Comparison of ENCODE assay signal across 8 cellular contexts in the genomic region with DNA sequence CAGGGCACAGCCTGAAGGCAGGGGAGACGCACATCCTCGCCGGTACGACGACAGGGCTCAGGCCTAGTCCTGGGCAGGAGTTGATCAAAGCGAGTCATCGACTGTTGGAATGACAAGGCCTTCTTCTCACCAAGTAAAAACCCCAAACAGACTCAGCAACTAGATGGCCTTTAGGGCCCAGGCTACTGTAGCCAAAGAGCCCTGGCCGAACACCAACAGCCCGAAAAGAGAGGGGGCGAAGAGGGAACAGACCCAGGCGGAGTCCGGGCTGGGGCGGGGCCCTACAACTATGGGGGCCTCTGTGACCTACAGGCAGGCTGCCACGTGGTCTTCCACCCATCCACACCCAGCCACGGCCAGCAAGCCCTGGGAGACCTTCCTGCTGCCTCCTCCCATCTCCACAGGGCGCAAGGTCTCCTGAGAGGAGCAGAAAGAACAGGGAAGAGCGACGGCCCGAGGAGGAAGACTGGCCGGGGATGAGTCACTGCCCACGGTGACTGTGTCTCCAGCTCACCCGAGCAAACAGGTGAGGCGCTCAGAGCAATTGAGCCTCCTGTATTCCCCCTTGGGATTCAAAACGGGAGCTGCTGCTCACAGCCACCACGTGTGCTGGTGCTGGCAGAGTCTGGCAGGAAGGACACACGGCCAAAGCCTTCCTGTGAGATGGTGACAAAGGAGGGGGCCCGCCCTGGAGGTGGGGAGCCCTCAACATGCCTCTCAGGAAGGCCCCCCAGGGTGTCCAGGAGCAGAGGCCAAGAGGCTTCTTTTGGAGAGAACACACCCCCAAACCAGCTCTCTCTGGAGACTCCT. TPM values are rescaled to one million over a fixed set of nuclear protein-coding genes. Genes with fewer than 3 reads are reported as not detected.
DNase-seq lines count a peak whose midpoint lies in the region; ATAC-seq and TF ChIP-seq lines count a peak whose summit lies in the region.

No MANE protein-coding gene starts in this region.

- no peak overlapping the region for H3K27ac ChIP-seq in CD4-positive, alpha-beta memory T cell (ENCODE audit: low read depth, low read length)

- CTCF ChIA-PET in CD4-positive, alpha-beta memory T cell (lab: Charles Lee; ENCODE audit: partially characterized antibody), result no interaction called here

- ATAC-seq in effector memory CD8-positive, alpha-beta T cell (replicated peaks), result no peak
- ATAC-seq in omental fat pad (ENCODE audit: low FRiP score) (peak; percentile 4), GM19452 (IDR thresholded peaks at IDR 0.05; ENCODE audit: unreplicated experiment) (no peak)

- H3K27me3 ChIP-seq in CD4-positive, alpha-beta memory T cell (ENCODE audit: insufficient read depth, low read length), result no peaks in the 10 kb centered on the region

- POLR2A ChIA-PET in CD4-positive, alpha-beta memory T cell (lab: Charles Lee; ENCODE audit: partially characterized antibody), result interaction anchor here (0.9 kb wide), 1 partner anchor 40 kb away, joined by 3 read pairs; no protein-coding TSS in a partner anchor

- no peak for TF ChIP-seq CTCF in omental fat pad (IDR thresholded peaks at IDR 0.05)

- H3K4me3 ChIP-seq in CD4-positive, alpha-beta memory T cell (ENCODE audit: low read length in 2 of 2), result no peak overlapping the region

- peaks cover 18% of the 10 kb centered on the region for H3K4me1 ChIP-seq in CD4-positive, alpha-beta memory T cell (ENCODE audit: insufficient read depth, low read length)

- intact Hi-C loops in CD4-positive, alpha-beta memory T cell (cut with micrococcal nuclease), result no loop called here

- no peak overlapping the region for H3K4me3 Mint-ChIP-seq in CD4-positive, alpha-beta memory T cell
- H3K4me3 Mint-ChIP-seq in effector memory CD8-positive, alpha-beta T cell, result peak overlapping the region in 1 of 2 donors; percentile 27

- DNase-seq in CD4-positive, alpha-beta memory T cell, result no peak
- peak; percentile 63 for DNase-seq in NCI-H226
- no peak for DNase-seq in effector memory CD8-positive, alpha-beta T cell
- no peak for DNase-seq in omental fat pad (ENCODE audit: low spot score)
- no peak for DNase-seq in erythroblast (lab: John Stamatoyannopoulos, UW)
- no peak for DNase-seq in NCI-H82 (lab: John Stamatoyannopoulos, UW)
- DNase-seq in NCI-H446 (lab: John Stamatoyannopoulos, UW), result no peak

- peaks cover 12 to 64% (median 20%) of the 10 kb centered on the region in 4 donors for H3K4me1 Mint-ChIP-seq in CD4-positive, alpha-beta memory T cell
- H3K4me1 Mint-ChIP-seq in effector memory CD8-positive, alpha-beta T cell (ENCODE audit: low read depth in 2 of 2), result peaks cover 38 to 42% of the 10 kb centered on the region in 2 donors

- peaks cover 0 to 4% (median 0%) of the 10 kb centered on the region in 8 donors for H3K9me3 Mint-ChIP-seq in CD4-positive, alpha-beta memory T cell
- H3K9me3 Mint-ChIP-seq in effector memory CD8-positive, alpha-beta T cell, result no peaks in the 10 kb centered on the region

- no peaks in the 10 kb centered on the region for H3K27me3 Mint-ChIP-seq in CD4-positive, alpha-beta memory T cell
- no peaks in the 10 kb centered on the region for H3K27me3 Mint-ChIP-seq in effector memory CD8-positive, alpha-beta T cell

- H3K36me3 Mint-ChIP-seq in CD4-positive, alpha-beta memory T cell, result peaks cover 52 to 75% of the 10 kb centered on the region in 2 donors
- H3K36me3 Mint-ChIP-seq in effector memory CD8-positive, alpha-beta T cell (ENCODE audit: insufficient read depth), result peaks cover 100% of the 10 kb centered on the region

- H3K27ac Mint-ChIP-seq in CD4-positive, alpha-beta memory T cell, result peak overlapping the region in 4 of 7 donors; percentile 9 to 84 (median 38)
- peak overlapping the region; percentile 84 to 96 for H3K27ac Mint-ChIP-seq in effector memory CD8-positive, alpha-beta T cell

- peaks cover 94% of the 10 kb centered on the region for H3K36me3 ChIP-seq in CD4-positive, alpha-beta memory T cell (ENCODE audit: insufficient read depth, low read length)

- no peaks in the 10 kb centered on the region for H3K9me3 ChIP-seq in CD4-positive, alpha-beta memory T cell (ENCODE audit: control insufficient read depth in 1 of 2, low read length in 2 of 2)

- no peak for TF ChIP-seq POLR2A in erythroblast (IDR thresholded peaks at IDR 0.05; ENCODE audit: low read length)

RNA-seq across cellular contexts. Expression of gene SLC16A3, which starts 17.7 kb away (rescaled TPM):
- total RNA-seq in CD4-positive, alpha-beta memory T cell, result 10 to 100 TPM; 30.3 to 31.4 TPM
- 1 to 10 TPM; 1.4 to 5.6 TPM for polyA plus RNA-seq in CD4-positive, alpha-beta memory T cell
- total RNA-seq in omental fat pad, result 10 to 100 TPM; 25.1 to 68.0 (median 27.5) TPM

RNA-seq across cellular contexts. Expression of gene CSNK1D, which starts 26.9 kb away (rescaled TPM):
- 100 to 1,000 TPM; 182 TPM for total RNA-seq in CD4-positive, alpha-beta memory T cell
- 10 to 100 TPM; 31.6 to 77.2 TPM for polyA plus RNA-seq in CD4-positive, alpha-beta memory T cell
- total RNA-seq in omental fat pad, result 100 to 1,000 TPM in 2 of 4 donors, 10 to 100 TPM in 2; 54.7 to 117 (median 98.4) TPM

RNA-seq across cellular contexts. Expression of gene CCDC57, which starts 33.9 kb away (rescaled TPM):
- 10 to 100 TPM; 80.5 to 88.7 TPM for total RNA-seq in CD4-positive, alpha-beta memory T cell
- polyA plus RNA-seq in CD4-positive, alpha-beta memory T cell, result 10 to 100 TPM; 41.6 to 43.6 TPM
- total RNA-seq in omental fat pad, result 10 to 100 TPM; 14.8 to 32.0 (median 21.9) TPM
